8 cellular contexts compared by ENCODE assay signal in the genomic region with DNA sequence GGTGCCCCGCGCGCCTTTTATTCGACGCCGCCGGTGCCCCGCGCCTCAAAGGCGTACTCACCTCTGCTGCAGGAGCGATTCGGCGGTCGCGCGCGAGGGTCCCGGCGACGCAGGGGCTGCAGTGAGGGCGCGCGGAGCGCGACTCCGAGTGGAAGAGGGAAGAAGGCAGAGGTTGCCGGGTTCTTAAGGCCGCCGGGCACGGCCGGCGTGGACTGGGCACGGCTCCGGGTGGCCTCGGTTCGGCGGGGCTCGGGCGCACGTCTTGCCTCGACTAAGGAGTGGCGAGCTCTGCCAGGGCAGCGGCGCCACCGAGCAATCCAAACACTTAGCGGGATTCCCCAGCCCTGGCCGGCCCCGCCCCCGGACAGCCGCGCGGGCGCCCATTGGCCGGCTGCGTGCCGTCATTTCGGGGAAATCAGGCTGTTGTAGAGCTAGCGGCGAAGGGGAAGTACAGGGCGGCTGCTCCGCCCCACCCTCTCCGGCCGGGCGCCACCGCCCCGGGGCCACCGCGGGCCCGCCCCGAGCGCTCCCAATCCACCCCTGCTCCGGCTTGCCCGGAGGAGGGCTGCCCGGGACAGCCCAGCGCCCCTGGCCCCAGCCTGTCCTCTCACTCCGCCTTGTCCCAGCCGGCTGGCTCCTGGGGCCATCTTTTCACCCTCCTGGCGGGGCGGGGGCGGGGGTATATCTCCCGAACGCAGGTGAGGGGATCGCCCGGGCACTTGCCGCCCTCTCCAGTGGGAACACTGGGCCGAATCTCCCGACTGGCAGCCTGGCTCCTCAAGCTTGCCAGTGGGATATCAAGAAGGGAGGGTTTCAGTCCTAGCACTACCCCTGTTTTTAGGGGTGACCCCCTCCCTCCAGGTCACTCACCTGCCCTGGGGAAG.
DNase-seq lines count a peak whose midpoint lies in the region; ATAC-seq lines count a peak whose summit lies in the region.

A gene with protein sequence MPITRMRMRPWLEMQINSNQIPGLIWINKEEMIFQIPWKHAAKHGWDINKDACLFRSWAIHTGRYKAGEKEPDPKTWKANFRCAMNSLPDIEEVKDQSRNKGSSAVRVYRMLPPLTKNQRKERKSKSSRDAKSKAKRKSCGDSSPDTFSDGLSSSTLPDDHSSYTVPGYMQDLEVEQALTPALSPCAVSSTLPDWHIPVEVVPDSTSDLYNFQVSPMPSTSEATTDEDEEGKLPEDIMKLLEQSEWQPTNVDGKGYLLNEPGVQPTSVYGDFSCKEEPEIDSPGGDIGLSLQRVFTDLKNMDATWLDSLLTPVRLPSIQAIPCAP (minus strand): TSS at position 290 of the 884 bp plus-strand sequence. CDS start 1,295 bp downstream, outside the sequence.

- ATAC-seq in GM19468 (IDR thresholded peaks at IDR 0.05; ENCODE audit: extremely low read depth, unreplicated experiment) = peak; percentile 78

- DNase-seq in COLO829 (ENCODE audit: low spot score) (peak; percentile 81), HS-5 (ENCODE audit: low read depth) (peak; percentile 76), medulla oblongata (ENCODE audit: extremely low spot score) (peak; percentile 97)
- DNase-seq in NK-92 treated with Interleukin-12 subunit alpha and Interleukin-12 subunit beta, amount 100 ng/mL, for 24 hours (lab: John Stamatoyannopoulos, UW) = peak; percentile 96
- peak; percentile 100 for DNase-seq in activated CD8-positive, alpha-beta memory T cell treated with anti-CD3 and anti-CD28 coated beads for 24 hours
- DNase-seq in effector CD8-positive, alpha-beta T cell (lab: John Stamatoyannopoulos, UW) = peak; percentile 97
- DNase-seq in stimulated activated CD8-positive, alpha-beta memory T cell treated with anti-CD3 and anti-CD28 coated beads, Interleukin-12 subunit alpha, Interleukin-12 subunit beta, amount 100 ng/mL, for 24 hours (ENCODE audit: extremely low read depth) = peak; percentile 91

Comparison
In these comparisons a context has a peak if more than half of its experiments do, and no peak if none do; other contexts are left out.
1. Peak in every context shown above with its lines: DNase-seq and ATAC-seq.